In genomic region chr18:23593720-23594119, GRCh38 we compare ENCODE assay signal across 1 cellular context.
TF ChIP-seq lines count a peak whose summit lies in the region.

No MANE protein-coding gene starts in this region.

TF ChIP-seq in GM23338, 12 proteins besides CTCF, POLR2A, EP300 and RAD21 (continued from another document):
- TF ChIP-seq ZNF462 (CRISPR knock-in tag; IDR thresholded peaks at IDR 0.05): no peak
- no peak for TF ChIP-seq CREB1 (CRISPR knock-in tag; IDR thresholded peaks at IDR 0.05; ENCODE audit: low read depth)
- TF ChIP-seq EZH2phosphoT487 (IDR thresholded peaks at IDR 0.05; ENCODE audit: unreplicated experiment): no peak
- TF ChIP-seq REST (IDR thresholded peaks at IDR 0.05; ENCODE audit: unreplicated experiment): no peak
